8 cellular contexts compared by ENCODE assay signal in genomic region chr3:108125550-108126071, GRCh38. TPM values are rescaled to one million over a fixed set of nuclear protein-coding genes. Genes with fewer than 3 reads are reported as not detected.
DNase-seq lines count a peak whose midpoint lies in the region; ATAC-seq, FAIRE-seq and TF ChIP-seq lines count a peak whose summit lies in the region.

No MANE protein-coding gene starts in this region.

- H3K27me3 Mint-ChIP-seq in CD8-positive, alpha-beta memory T cell: no peaks in the 10 kb centered on the region
- no peaks in the 10 kb centered on the region for H3K27me3 Mint-ChIP-seq in T-cell

- H3K79me2 ChIP-seq in GM12878 (ENCODE audit: control insufficient read depth, insufficient read depth, low read length) (peaks cover 56% of the 10 kb centered on the region), mesendoderm (ENCODE audit: control insufficient read depth, insufficient read depth, low read length) (no peaks in the 10 kb centered on the region)

- H3K4me3 Mint-ChIP-seq in CD8-positive, alpha-beta memory T cell: peak overlapping the region; percentile 80 to 94 (median 90)
- H3K4me3 Mint-ChIP-seq in T-cell: peak overlapping the region; percentile 79 to 82 (median 81)

- no peak overlapping the region for H2BK5ac ChIP-seq in mesendoderm (ENCODE audit: low read length)

- SMC1A ChIA-PET in GM12878 (lab: Charles Lee; ENCODE audit: uncharacterized antibody, unreplicated experiment): interaction anchor here (0.7 to 4.7 kb wide), 13 partner anchors 9 to 493 kb away, joined by 3 to 34 read pairs (median 5); no protein-coding TSS in a partner anchor

- H3K79me1 ChIP-seq in mesendoderm (ENCODE audit: low read length): no peaks in the 10 kb centered on the region

- ATAC-seq in GM19395 (IDR thresholded peaks at IDR 0.05; ENCODE audit: unreplicated experiment): peak; percentile 52
- ATAC-seq in HG03469 (IDR thresholded peaks at IDR 0.05; ENCODE audit: unreplicated experiment): peak; percentile 38
- peak; percentile 54 to 71 (median 58) for ATAC-seq in T-cell (replicated peaks in 1 of 4)
- peak; percentile 75 for ATAC-seq in GM12878

- H3K18ac ChIP-seq in mesendoderm (ENCODE audit: low read length): no peak overlapping the region

- no peaks in the 10 kb centered on the region for H3K27me3 ChIP-seq in CD8-positive, alpha-beta memory T cell (ENCODE audit: insufficient read depth, low read length, poor library complexity, severe bottlenecking)
- H3K27me3 ChIP-seq in GM12878 (replicated peaks in 1 of 2; ENCODE audit: control insufficient read depth in 2 of 2, insufficient read depth in 2 of 2, low read length in 1 of 2) (no peaks in the 10 kb centered on the region), mesendoderm (ENCODE audit: insufficient read depth, low read length, poor library complexity) (no peaks in the 10 kb centered on the region)

- no peaks in the 10 kb centered on the region for H3K9me3 Mint-ChIP-seq in CD8-positive, alpha-beta memory T cell
- peaks cover 0 to 7% (median 0%) of the 10 kb centered on the region in 3 donors for H3K9me3 Mint-ChIP-seq in T-cell

- H3K36me3 Mint-ChIP-seq in CD8-positive, alpha-beta memory T cell: peaks cover 8 to 17% (median 10%) of the 10 kb centered on the region in 3 donors
- peaks cover 16% of the 10 kb centered on the region for H3K36me3 Mint-ChIP-seq in T-cell

- BruUV-seq in GM12878 (replicated peaks; lab: Mats Ljungman, UMichigan): no TSS peak

- RAD21 ChIA-PET in GM12878 (lab: Charles Lee; ENCODE audit: unreplicated experiment): interaction anchor here (0.7 to 5.7 kb wide), 10 partner anchors 9 to 493 kb away, joined by 3 to 36 read pairs (median 4); no protein-coding TSS in a partner anchor

- H2BK120ac ChIP-seq in mesendoderm (ENCODE audit: low read depth, low read length): no peak overlapping the region

- FAIRE-seq in GM12878 (lab: Jason Lieb, UNC): peak; percentile 75

- no peak overlapping the region for H3K56ac ChIP-seq in mesendoderm (ENCODE audit: low read length)

- H3K4ac ChIP-seq in mesendoderm (ENCODE audit: low read depth, low read length): no peak overlapping the region

- peak overlapping the region; percentile 95 to 99 (median 98) for H3K27ac Mint-ChIP-seq in CD8-positive, alpha-beta memory T cell
- H3K27ac Mint-ChIP-seq in T-cell: peak overlapping the region; percentile 95 to 97

- no peak; a peak in 1 of 6 replicates for TF ChIP-seq CTCF in GM12878 (IDR thresholded peaks at IDR 0.05 in 2 of 3, conservative IDR thresholded peaks at IDR 0.05 in 1 of 3; ENCODE audit: control insufficient read depth in 2 of 3, extremely low read depth in 1 of 3, insufficient read depth in 1 of 3, low read depth in 3 of 3, low read length in 3 of 3)

- peaks cover 60 to 72% (median 71%) of the 10 kb centered on the region in 3 donors for H3K4me1 Mint-ChIP-seq in CD8-positive, alpha-beta memory T cell
- peaks cover 74 to 82% (median 75%) of the 10 kb centered on the region in 3 donors for H3K4me1 Mint-ChIP-seq in T-cell

- H2AFZ ChIP-seq in GM12878 (ENCODE audit: control insufficient read depth, low read depth, low read length): no peak overlapping the region

- H3K9ac ChIP-seq in GM12878 (ENCODE audit: control insufficient read depth, insufficient read depth, low read length): peak overlapping the region; percentile 96
- H3K9ac ChIP-seq in mesendoderm (ENCODE audit: low read length): no peak overlapping the region

- no peaks in the 10 kb centered on the region for H3K9me3 ChIP-seq in CD8-positive, alpha-beta memory T cell (ENCODE audit: low read length)
- no peaks in the 10 kb centered on the region; the same call in 2 of the 3 replicates for H3K9me3 ChIP-seq in GM12878 (replicated peaks; ENCODE audit: control insufficient read depth, insufficient read depth, low read length)

- POLR2A ChIA-PET in CD8-positive, alpha-beta memory T cell (lab: Charles Lee): interaction anchor here (0.6 to 3.1 kb wide), 5 partner anchors 33 to 99 kb away, joined by 3 to 22 read pairs (median 10); partner anchors contain the start of genes CD47 and IFT57
- POLR2A ChIA-PET in T-cell (lab: Charles Lee) (interaction anchor here (0.7 to 2.7 kb wide), 9 partner anchors 9 to 195 kb away, joined by 3 to 22 read pairs (median 6); partner anchors contain the start of gene IFT57 (in 1 of the 2)), GM12878 (lab: Charles Lee) (interaction anchor here (1.0 to 4.8 kb wide), 4 partner anchors 8 to 37 kb away, joined by 3 to 25 read pairs (median 5); no protein-coding TSS in a partner anchor)

- peak; percentile 99 for TF ChIP-seq POLR2A in GM12878 (IDR thresholded peaks at IDR 0.05; ENCODE audit: low read depth, low read length)

- no peak overlapping the region for H4K5ac ChIP-seq in mesendoderm (ENCODE audit: low read length)

- TF ChIP-seq RAD21 in GM12878 (IDR thresholded peaks at IDR 0.05; ENCODE audit: insufficient read depth, low read depth, low read length): peak; percentile 11; the same call in 1 of the 2 replicates

- TF ChIP-seq EP300 in GM12878 (IDR thresholded peaks at IDR 0.05; ENCODE audit: borderline replicate concordance in 1 of 2, control insufficient read depth in 1 of 2, low read depth in 2 of 2, low read length in 2 of 2): peak; percentile 24 to 68; a peak in 2 of 4 replicates

- DNase-seq in CD8-positive, alpha-beta memory T cell: peak; percentile 34 to 80 (median 74)
- DNase-seq in T-cell (peak; percentile 40 to 84 (median 64)), GM12878 (ENCODE audit: low read depth, low spot score) (peak; percentile 83), mesendoderm (no peak), NCI-H446 treated with DMSO at 0.1 percent for 48 hours (lab: John Stamatoyannopoulos, UW) (no peak)
- peak; percentile 26 for DNase-seq in stimulated activated CD8-positive, alpha-beta memory T cell treated with anti-CD3 and anti-CD28 coated beads, Interleukin-12 subunit alpha, Interleukin-12 subunit beta, amount 100 ng/mL, for 24 hours (ENCODE audit: extremely low read depth)

- intact Hi-C loops in GM12878 (cut with micrococcal nuclease; ENCODE audit: unreplicated experiment): loop anchor here (1.0 to 10.0 kb wide), 3 partner anchors 97 to 271 kb away; partner anchors contain the start of gene IFT57

- H3K4me2 ChIP-seq in GM12878 (ENCODE audit: control insufficient read depth, insufficient read depth) (peak overlapping the region; percentile 70), mesendoderm (ENCODE audit: low read length) (no peak overlapping the region)

- H4K8ac ChIP-seq in mesendoderm (ENCODE audit: low read depth, low read length): no peak overlapping the region

- in situ Hi-C loops in GM12878 (cut with MboI): no loop called here

- H3K4me1 ChIP-seq in CD8-positive, alpha-beta memory T cell (ENCODE audit: insufficient read depth, low read length): peaks cover 77% of the 10 kb centered on the region
- H3K4me1 ChIP-seq in GM12878 (ENCODE audit: control insufficient read depth, insufficient read depth, low read length) (peaks cover 34% of the 10 kb centered on the region), mesendoderm (ENCODE audit: control insufficient read depth, low read depth, low read length) (no peaks in the 10 kb centered on the region)

- no peaks in the 10 kb centered on the region for H3K36me3 ChIP-seq in CD8-positive, alpha-beta memory T cell (ENCODE audit: insufficient read depth, low read length)
- no peaks in the 10 kb centered on the region; a peak in 1 of 4 replicates for H3K36me3 ChIP-seq in GM12878 (ENCODE audit: control insufficient read depth in 2 of 2, insufficient read depth in 2 of 2, low read length in 1 of 2)
- no peaks in the 10 kb centered on the region for H3K36me3 ChIP-seq in mesendoderm (ENCODE audit: control insufficient read depth, insufficient read depth, low read length)

- peak overlapping the region; percentile 75 for H3K27ac ChIP-seq in CD8-positive, alpha-beta memory T cell (ENCODE audit: low read depth, low read length)
- H3K27ac ChIP-seq in GM12878 (ENCODE audit: control insufficient read depth, insufficient read depth) (peak overlapping the region; percentile 100), mesendoderm (ENCODE audit: low read depth, low read length) (no peak overlapping the region)

- H3K4me3 ChIP-seq in CD8-positive, alpha-beta memory T cell (ENCODE audit: low read length): peak overlapping the region; percentile 58
- H3K4me3 ChIP-seq in GM12878: peak overlapping the region; percentile 88
- no peak overlapping the region for H3K4me3 ChIP-seq in mesendoderm (ENCODE audit: low read length)

- CTCF ChIA-PET in CD8-positive, alpha-beta memory T cell (lab: Charles Lee): interaction anchor here (0.7 to 4.1 kb wide), 7 partner anchors 9 to 187 kb away, joined by 3 to 21 read pairs (median 3); partner anchors contain the start of gene IFT57
- CTCF ChIA-PET in T-cell (lab: Charles Lee) (interaction anchor here (0.5 to 1.4 kb wide), 8 partner anchors 28 to 352 kb away, joined by 3 to 6 read pairs (median 3); no protein-coding TSS in a partner anchor), GM12878 (lab: Yijun Ruan, JAX) (interaction anchor here (0.9 to 3.3 kb wide), 6 partner anchors 32 to 704 kb away, joined by 3 to 12 read pairs (median 4); no protein-coding TSS in a partner anchor)

- 0% methylated on average over 6 of the region's 6 CpGs for WGBS in GM12878 (ENCODE audit: insufficient coverage, insufficient replicate concordance, low lambda C conversion rate, missing lambda C conversion rate)
- WGBS in mesendoderm (ENCODE audit: extremely low coverage, insufficient coverage, low lambda C conversion rate): no CpG with 5 or more reads among the region's 6 CpGs

- H3K23ac ChIP-seq in mesendoderm (ENCODE audit: low read length): no peak overlapping the region

- H4K20me1 ChIP-seq in GM12878 (ENCODE audit: control insufficient read depth, insufficient read depth): no peaks in the 10 kb centered on the region

- H2BK15ac ChIP-seq in mesendoderm (replicated peaks; ENCODE audit: low read depth): no peak overlapping the region

- H2AK5ac ChIP-seq in mesendoderm (ENCODE audit: low read length): no peak overlapping the region

RNA-seq across cellular contexts. Expression of gene CD47, which starts 34.8 kb away (rescaled TPM):
- total RNA-seq in CD8-positive, alpha-beta memory T cell: 100 to 1,000 TPM; 126 to 131 TPM
- 232 TPM for polyA plus RNA-seq in CD8-positive, alpha-beta memory T cell
- total RNA-seq in T-cell: 100 to 1,000 TPM; 154 to 186 (median 161) TPM
- 305 and 306 TPM in 2 replicates for total RNA-seq in GM12878 (2013; cell fraction: nucleolus; rRNA removed)
- 66.0 and 81.6 TPM in 2 replicates for total RNA-seq in GM12878 (2014; rRNA removed)
- total RNA-seq in GM12878 (2014; rRNA removed; fragmentation: Illumina TruSeq; extraction: Trizol): 69.6 and 72.0 TPM in 2 replicates
- total RNA-seq in GM12878 (2021): 74.6 and 87.2 TPM in 2 replicates
- 149 TPM for polyA plus RNA-seq in GM12878 (2011; ENCODE audit: low read depth)
- polyA plus RNA-seq in GM12878 (2011; rRNA removed): 118 and 208 TPM in 2 replicates
- 41.5 and 54.0 TPM in 2 replicates for polyA plus RNA-seq in GM12878 (2011; cell fraction: cytosol; rRNA removed)
- 65.1 and 67.6 TPM in 2 replicates for polyA plus RNA-seq in GM12878 (2011; cell fraction: nucleus; rRNA removed)
- polyA plus RNA-seq in GM12878 (2012): 86.3 and 96.9 TPM in 2 replicates
- 77.3 and 105 TPM in 2 replicates for polyA plus RNA-seq in GM12878 (2014; fragmentation: Illumina TruSeq; extraction: Trizol)
- polyA plus RNA-seq in GM12878 (2014; fragmentation: Nextera tagmentation; extraction: Ambion mirVana): 10 to 100 TPM; 22.9 to 61.6 TPM
- 68.0 and 84.8 TPM in 2 replicates for polyA plus RNA-seq in GM12878 (2014; rRNA removed)
- polyA plus RNA-seq in GM12878 (2016; fragmentation: Nextera tagmentation; extraction: Ambion mirVana): 100 to 1,000 TPM; 168 to 175 TPM
- 47.6 and 61.7 TPM in 2 replicates for polyA minus RNA-seq in GM12878 (2011; rRNA and poly(A)+ RNA removed)
- polyA minus RNA-seq in GM12878 (2011; cell fraction: cytosol; rRNA and poly(A)+ RNA removed): 20.1 and 26.3 TPM in 2 replicates
- 41.5 and 58.6 TPM in 2 replicates for polyA minus RNA-seq in GM12878 (2011; cell fraction: nucleus; rRNA and poly(A)+ RNA removed)
- polyA plus RNA-seq in mesendoderm (2013, experiment 1 of 2): 4.5 TPM
- polyA plus RNA-seq in mesendoderm (2013, experiment 2 of 2): 5.3 TPM

Comparison
In these comparisons a context has a peak if more than half of its experiments do, and no peak if none do; other contexts are left out.
1. DNase-seq: peak in CD8-positive, alpha-beta memory T cell (5 of 5), T-cell (34 of 34), GM12878 (single experiment) and stimulated activated CD8-positive, alpha-beta memory T cell treated with anti-CD3 and anti-CD28 coated beads, Interleukin-12 subunit alpha, Interleukin-12 subunit beta, amount 100 ng/mL, for 24 hours (single experiment); none in mesendoderm (single experiment) and NCI-H446 treated with DMSO at 0.1 percent for 48 hours (single experiment).
2. Peak in every context shown above with its lines, with median percentiles within 50 percentile points of each other: ATAC-seq.